Comparison of ENCODE assay signal across 18 cellular contexts in the genomic region with DNA sequence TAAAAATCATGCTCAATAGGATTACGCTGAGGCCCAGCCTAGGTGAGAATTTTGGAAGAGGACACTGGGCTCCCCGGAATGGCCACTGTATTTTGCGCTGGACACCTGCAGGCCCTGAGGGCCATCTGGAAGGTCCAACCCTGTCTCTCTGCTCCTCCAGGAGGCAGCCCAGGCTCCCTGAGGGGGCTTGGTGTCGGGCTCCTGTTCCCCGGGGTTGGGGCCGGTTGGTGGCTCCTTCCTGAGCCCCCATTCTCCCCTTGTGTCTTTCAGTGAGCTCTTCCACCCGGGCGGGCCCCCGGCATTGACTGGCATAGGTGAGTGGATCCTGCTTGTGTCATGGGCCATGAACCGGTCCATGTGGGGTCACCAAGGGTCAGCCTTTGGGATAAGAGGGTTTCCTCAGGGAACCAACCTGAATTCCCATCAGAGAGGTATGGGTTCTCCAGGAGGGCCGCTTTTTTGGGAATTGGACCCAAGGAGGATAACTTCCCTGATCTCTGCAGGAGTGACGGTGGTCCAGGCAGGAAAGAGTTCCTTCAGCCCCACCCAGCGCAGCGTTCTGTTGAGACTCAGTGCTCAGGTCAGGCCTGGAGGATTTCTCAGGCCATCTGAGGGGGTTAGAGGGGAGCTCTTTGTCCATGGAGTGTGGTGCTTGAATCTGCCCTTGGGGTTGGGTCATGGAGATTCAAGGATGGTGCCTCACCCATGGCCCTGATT.
DNase-seq lines count a peak whose midpoint lies in the region; ATAC-seq and TF ChIP-seq lines count a peak whose summit lies in the region.
"Had no signal": no experiment of that assay in that cellular context is flagged by ENCODE, and none has a peak within 500 bp of the region (broad histone marks: within the 10 kb centered on the region; RNA-seq: fewer than 3 reads in every experiment).

No MANE protein-coding gene starts in this region.

- H3K36me3 Mint-ChIP-seq in type B pancreatic cell: no peaks in the 10 kb centered on the region
- H3K36me3 Mint-ChIP-seq: IgD-negative memory B cell had no signal

- no peaks in the 10 kb centered on the region for H3K4me1 Mint-ChIP-seq in type B pancreatic cell (ENCODE audit: unreplicated experiment)
- H3K4me1 Mint-ChIP-seq: activated CD4-positive, alpha-beta T cell treated with anti-CD3 and anti-CD28 coated beads for 36 hours; IgD-negative memory B cell; naive B cell had no signal

- no peak overlapping the region for H3K4me3 ChIP-seq in left lung
- H3K4me3 ChIP-seq: PC-9 had no signal

- TF ChIP-seq CTCF in left lung (IDR thresholded peaks at IDR 0.05) (no peak), type B pancreatic cell (conservative IDR thresholded peaks at IDR 0.05) (no peak)

- H3K27me3 Mint-ChIP-seq in type B pancreatic cell: no peaks in the 10 kb centered on the region
- H3K27me3 Mint-ChIP-seq: activated CD4-positive, alpha-beta T cell treated with anti-CD3 and anti-CD28 coated beads for 36 hours; IgD-negative memory B cell; naive B cell had no signal

- H3K27ac Mint-ChIP-seq in type B pancreatic cell: no peak overlapping the region
- H3K27ac Mint-ChIP-seq: activated CD4-positive, alpha-beta T cell treated with anti-CD3 and anti-CD28 coated beads for 36 hours; IgD-negative memory B cell; naive B cell had no signal

- DNase-seq in cardiac septum (ENCODE audit: low spot score) (peak; percentile 63), Right ventricle myocardium inferior (ENCODE audit: missing footprints) (no peak), left lung (peak; percentile 12 to 54), type B pancreatic cell (ENCODE audit: extremely low spot score, unreplicated experiment) (peak; percentile 54), nucleus accumbens (lab: John Stamatoyannopoulos, UW) (no peak), DMS53 treated with DMSO at 0.1 percent for 48 hours (lab: John Stamatoyannopoulos, UW; ENCODE audit: unreplicated experiment) (no peak)
- peak; percentile 49 for DNase-seq in activated CD8-positive, alpha-beta memory T cell treated with anti-CD3 and anti-CD28 coated beads for 24 hours
- DNase-seq in stimulated activated CD4-positive, alpha-beta T cell treated with anti-CD3 and anti-CD28 coated beads, Interleukin-4, amount 100 ng/mL, for 1 hour: no peak
- DNase-seq: activated CD4-positive, alpha-beta T cell treated with anti-CD3 and anti-CD28 coated beads for 36 hours; EL; mesendoderm; naive B cell; NK-92 treated with Interleukin-12 subunit alpha and Interleukin-12 subunit beta, amount 100 ng/mL, for 24 hours; PC-9; stimulated activated naive CD8-positive, alpha-beta T cell treated with anti-CD3 and anti-CD28 coated beads, Interleukin-15, Interleukin-2, amounts not matched to agents 100 U/mL and 50 U/mL, for 24 hours had no signal

- H3K4me3 Mint-ChIP-seq in type B pancreatic cell: no peak overlapping the region
- H3K4me3 Mint-ChIP-seq: activated CD4-positive, alpha-beta T cell treated with anti-CD3 and anti-CD28 coated beads for 36 hours; IgD-negative memory B cell; naive B cell had no signal

- no peak overlapping the region for H3K27ac ChIP-seq in left lung
- H3K27ac ChIP-seq: C4-2B, PC-9 had no signal

- no peaks in the 10 kb centered on the region for H3K27me3 ChIP-seq in left lung

- H3K9me3 ChIP-seq in left lung: peaks cover 0 to 92% of the 10 kb centered on the region in 2 donors

- ATAC-seq in Right ventricle myocardium inferior (no peak), left lung (no peak)
- ATAC-seq: activated CD4-positive, alpha-beta T cell treated with anti-CD3 and anti-CD28 coated beads for 36 hours; right cardiac atrium; stimulated activated naive CD8-positive, alpha-beta T cell treated with anti-CD3 and anti-CD28 coated beads, Interleukin-15, Interleukin-2, amounts not matched to agents 100 U/mL and 50 U/mL, for 24 hours had no signal

- intact Hi-C loops in cardiac septum (cut with DNase I): no loop called here
- intact Hi-C loops in Right ventricle myocardium inferior (cut with DNase I): no loop called here
- intact Hi-C loops in left lung (cut with DNase I): no loop called here

- H3K9me3 Mint-ChIP-seq in type B pancreatic cell: peaks cover 8% of the 10 kb centered on the region

- H3K36me3 ChIP-seq in left lung: no peaks in the 10 kb centered on the region

- H3K4me1 ChIP-seq in left lung: no peaks in the 10 kb centered on the region

Comparison
In these comparisons a context has a peak if more than half of its experiments do, and no peak if none do; other contexts are left out.
1. DNase-seq: peak in cardiac septum (single experiment), activated CD8-positive, alpha-beta memory T cell treated with anti-CD3 and anti-CD28 coated beads for 24 hours (single experiment), left lung (2 of 2) and type B pancreatic cell (single experiment); none in Right ventricle myocardium inferior (single experiment), stimulated activated CD4-positive, alpha-beta T cell treated with anti-CD3 and anti-CD28 coated beads, Interleukin-4, amount 100 ng/mL, for 1 hour (single experiment), nucleus accumbens (0 of 56) and DMS53 treated with DMSO at 0.1 percent for 48 hours (single experiment).